ENCODE assay signal across 19 cellular contexts in genomic region chr1:150626150-150626549, GRCh38. TPM values are rescaled to one million over a fixed set of nuclear protein-coding genes. Genes with fewer than 3 reads are reported as not detected.
DNase-seq lines count a peak whose midpoint lies in the region; ATAC-seq, FAIRE-seq and TF ChIP-seq lines count a peak whose summit lies in the region.
"Had no signal": no experiment of that assay in that cellular context is flagged by ENCODE, and none has a peak within 500 bp of the region (broad histone marks: within the 10 kb centered on the region; RNA-seq: fewer than 3 reads in every experiment).

No MANE protein-coding gene starts in this region.

- intact Hi-C loops in dorsolateral prefrontal cortex (cut with DNase I) = loop anchor here (1.0 to 5.0 kb wide), 3 partner anchors 47 to 371 kb away; partner anchors contain the start of gene MCL1 (in 1 of the 2)

- no peak overlapping the region for H3K27ac Mint-ChIP-seq in activated CD4-positive, alpha-beta T cell treated with anti-CD3 and anti-CD28 coated beads, Interleukin-2, amount 10 ng/mL, durations not matched to agents 7 days and 5 days
- H3K27ac Mint-ChIP-seq: dendritic cell treated with granulocyte-macrophage colony-stimulating factor and Interleukin-4, amounts not matched to agents 40 ng/mL and 50 ng/mL, for 4 days had no signal

- no peak overlapping the region for H3K4me3 Mint-ChIP-seq in activated CD4-positive, alpha-beta T cell treated with anti-CD3 and anti-CD28 coated beads, Interleukin-2, amount 10 ng/mL, durations not matched to agents 7 days and 5 days
- H3K4me3 Mint-ChIP-seq: dendritic cell treated with granulocyte-macrophage colony-stimulating factor and Interleukin-4, amounts not matched to agents 40 ng/mL and 50 ng/mL, for 4 days had no signal

- FAIRE-seq in GM19239 (lab: Jason Lieb, UNC) = no peak
- FAIRE-seq: A549, GM18507 had no signal

- ATAC-seq in GM19467 (IDR thresholded peaks at IDR 0.05; ENCODE audit: unreplicated experiment) (no peak), HG02981 (IDR thresholded peaks at IDR 0.05; ENCODE audit: unreplicated experiment) (no peak)
- ATAC-seq: A549 had no signal

- POLR2A ChIA-PET in activated CD4-positive, alpha-beta T cell treated with anti-CD3 and anti-CD28 coated beads, Interleukin-2, amount 10 ng/mL, durations not matched to agents 7 days and 5 days (lab: Charles Lee) = no interaction called here
- POLR2A ChIA-PET in RWPE1 (lab: Yijun Ruan, JAX; ENCODE audit: low non-redundant PET) = no interaction called here

- H3K36me3 Mint-ChIP-seq in activated CD4-positive, alpha-beta T cell treated with anti-CD3 and anti-CD28 coated beads, Interleukin-2, amount 10 ng/mL, durations not matched to agents 7 days and 5 days (ENCODE audit: low read depth) = peaks cover 51% of the 10 kb centered on the region

- H3K4me3 ChIP-seq in dorsolateral prefrontal cortex = peak overlapping the region in 8 of 59 donors; percentile 1 to 30 (median 4)
- H3K4me3 ChIP-seq: A549, sigmoid colon had no signal

- no peaks in the 10 kb centered on the region for H3K27me3 Mint-ChIP-seq in activated CD4-positive, alpha-beta T cell treated with anti-CD3 and anti-CD28 coated beads, Interleukin-2, amount 10 ng/mL, durations not matched to agents 7 days and 5 days
- H3K27me3 Mint-ChIP-seq: dendritic cell treated with granulocyte-macrophage colony-stimulating factor and Interleukin-4, amounts not matched to agents 40 ng/mL and 50 ng/mL, for 4 days had no signal

- H3K27me3 ChIP-seq in dorsolateral prefrontal cortex = no peaks in the 10 kb centered on the region
- H3K27me3 ChIP-seq: sigmoid colon had no signal

- peaks cover 56% of the 10 kb centered on the region for H3K4me1 Mint-ChIP-seq in activated CD4-positive, alpha-beta T cell treated with anti-CD3 and anti-CD28 coated beads, Interleukin-2, amount 10 ng/mL, durations not matched to agents 7 days and 5 days

- DNase-seq in activated CD4-positive, alpha-beta T cell treated with anti-CD3 and anti-CD28 coated beads, Interleukin-2, amount 50 U/mL, for 48 hours = peak; percentile 64 to 74
- no peak for DNase-seq in activated CD4-positive, alpha-beta T cell treated with anti-CD3 and anti-CD28 coated beads, Interleukin-2, amount 10 ng/mL, durations not matched to agents 7 days and 5 days
- DNase-seq in RWPE1 (ENCODE audit: low spot score) = peak; percentile 52
- DNase-seq in dorsolateral prefrontal cortex = peak in 7 of 10 donors; percentile 35 to 81 (median 73)
- DNase-seq in renal cortical epithelial cell (ENCODE audit: low read depth) = peak; percentile 77
- DNase-seq in GM19239 (ENCODE audit: insufficient read length, low spot score) = no peak
- DNase-seq: amniotic stem cell, foreskin fibroblast, GDM1, H7, islet precursor cell, NCI-H2107, sigmoid colon, trophoblast cell had no signal

- H3K27ac ChIP-seq in RWPE1 (peak overlapping the region; percentile 36), dorsolateral prefrontal cortex (peak overlapping the region in 38 of 59 donors; percentile 3 to 99 (median 53))
- H3K27ac ChIP-seq: A549, sigmoid colon had no signal

- CTCF ChIA-PET in activated CD4-positive, alpha-beta T cell treated with anti-CD3 and anti-CD28 coated beads, Interleukin-2, amount 10 ng/mL, durations not matched to agents 7 days and 5 days (lab: Charles Lee) = no interaction called here
- CTCF ChIA-PET in RWPE1 (lab: Yijun Ruan, JAX) = no interaction called here

- no peak for TF ChIP-seq CTCF in RWPE1 (conservative IDR thresholded peaks at IDR 0.05; ENCODE audit: low read depth)
- TF ChIP-seq CTCF in dorsolateral prefrontal cortex (IDR thresholded peaks at IDR 0.05 in 54 of 56, conservative IDR thresholded peaks at IDR 0.05 in 2 of 56; ENCODE audit: low read depth in 1 of 56, partially characterized antibody in 56 of 56) = no peak

- H3K9me3 Mint-ChIP-seq in activated CD4-positive, alpha-beta T cell treated with anti-CD3 and anti-CD28 coated beads, Interleukin-2, amount 10 ng/mL, durations not matched to agents 7 days and 5 days = no peaks in the 10 kb centered on the region
- H3K9me3 Mint-ChIP-seq: dendritic cell treated with granulocyte-macrophage colony-stimulating factor and Interleukin-4, amounts not matched to agents 40 ng/mL and 50 ng/mL, for 4 days had no signal

RNA-seq across cellular contexts. Expression of gene ENSA, which starts 3.3 kb away (rescaled TPM):
- total RNA-seq in activated CD4-positive, alpha-beta T cell treated with anti-CD3 and anti-CD28 coated beads, Interleukin-2, amount 10 ng/mL, durations not matched to agents 7 days and 5 days = 100 to 1,000 TPM; 192 to 193 TPM
- 100 to 1,000 TPM; 155 to 380 (median 257) TPM for total RNA-seq in dorsolateral prefrontal cortex
- total RNA-seq in renal cortical epithelial cell = 109 and 232 TPM in 2 replicates

RNA-seq across cellular contexts. Expression of gene MCL1, which starts 46.7 kb away (rescaled TPM):
- 100 to 1,000 TPM; 260 to 311 TPM for total RNA-seq in activated CD4-positive, alpha-beta T cell treated with anti-CD3 and anti-CD28 coated beads, Interleukin-2, amount 10 ng/mL, durations not matched to agents 7 days and 5 days
- total RNA-seq in dorsolateral prefrontal cortex = 100 to 1,000 TPM in 19 of 120 experiments, 10 to 100 TPM in 101; 43.4 to 130 (median 70.6) TPM
- 250 and 364 TPM in 2 replicates for total RNA-seq in renal cortical epithelial cell

Comparison
In these comparisons a context has a peak if more than half of its experiments do, and no peak if none do; other contexts are left out.
1. DNase-seq: peak in activated CD4-positive, alpha-beta T cell treated with anti-CD3 and anti-CD28 coated beads, Interleukin-2, amount 50 U/mL, for 48 hours (2 of 2), RWPE1 (single experiment), dorsolateral prefrontal cortex (7 of 10) and renal cortical epithelial cell (single experiment); none in activated CD4-positive, alpha-beta T cell treated with anti-CD3 and anti-CD28 coated beads, Interleukin-2, amount 10 ng/mL, durations not matched to agents 7 days and 5 days (single experiment) and GM19239 (single experiment).